1 cellular context compared by ENCODE assay signal in genomic region chr5:69369369-69370121, GRCh38.
A peak's percentile ranks its signal among the peaks of the same experiment; 100 is the strongest.
TF ChIP-seq lines count a peak whose summit lies in the region.

AK6 (minus strand) TSS chr5:69369520; CDS start chr5:69369490, 30 bp downstream.
RAD17 (plus strand) TSS chr5:69369818; CDS start chr5:69372209, 2,391 bp downstream.
TAF9 (minus strand) TSS chr5:69369520; CDS start chr5:69365737, 3,783 bp downstream.

TF ChIP-seq in HepG2, 621 proteins besides CTCF, POLR2A, EP300 and RAD21 (continued from another document and continues in another):
- TF ChIP-seq ZNF713 (CRISPR knock-in tag; IDR thresholded peaks at IDR 0.05): peak; percentile 34; the same call in 1 of the 2 replicates
- TF ChIP-seq HNF4A (CRISPR knock-in tag; IDR thresholded peaks at IDR 0.05): peak; percentile 60
- TF ChIP-seq ZBTB7B (CRISPR knock-in tag; IDR thresholded peaks at IDR 0.05): peak; percentile 98
- 0 out of 2 replicates have a peak, but pooled peaks have one; percentile 12 for TF ChIP-seq ZNF451 (CRISPR knock-in tag; IDR thresholded peaks at IDR 0.05)
- peak; percentile 93 for TF ChIP-seq ZNF816 (CRISPR knock-in tag; IDR thresholded peaks at IDR 0.05; ENCODE audit: borderline replicate concordance)
- peak; percentile 46 for TF ChIP-seq IKZF4 (CRISPR knock-in tag; IDR thresholded peaks at IDR 0.05; ENCODE audit: borderline replicate concordance, low read depth, not compliant biosample characterization)
- TF ChIP-seq ZNF414 (CRISPR knock-in tag; IDR thresholded peaks at IDR 0.05): 0 out of 2 replicates have a peak, but pooled peaks have one; percentile 59
- peak; percentile 82 for TF ChIP-seq KLF12 (CRISPR knock-in tag; IDR thresholded peaks at IDR 0.05; ENCODE audit: borderline replicate concordance)
- peak; percentile 88 for TF ChIP-seq ZFP91 (CRISPR knock-in tag; IDR thresholded peaks at IDR 0.05; ENCODE audit: borderline replicate concordance)
- TF ChIP-seq ZFX (CRISPR knock-in tag; IDR thresholded peaks at IDR 0.05; ENCODE audit: low read depth): peak; percentile 92
- TF ChIP-seq ZNF274 (CRISPR knock-in tag; IDR thresholded peaks at IDR 0.05): peak; percentile 67; the same call in 1 of the 2 replicates
- peak; percentile 94 for TF ChIP-seq ZNF687 (CRISPR knock-in tag; IDR thresholded peaks at IDR 0.05)
- TF ChIP-seq MXD3 (CRISPR knock-in tag; IDR thresholded peaks at IDR 0.05): peak; percentile 76
- TF ChIP-seq CREB3 (CRISPR knock-in tag; IDR thresholded peaks at IDR 0.05): 0 out of 2 replicates have a peak, but pooled peaks have one; percentile 29
- TF ChIP-seq GTF3A (CRISPR knock-in tag; conservative IDR thresholded peaks at IDR 0.05): peak; percentile 88; the same call in 1 of the 2 replicates
- peak; percentile 65 for TF ChIP-seq MXD4 (CRISPR knock-in tag; IDR thresholded peaks at IDR 0.05)
- peak; percentile 84; the same call in 1 of the 2 replicates for TF ChIP-seq ZNF33A (CRISPR knock-in tag; IDR thresholded peaks at IDR 0.05; ENCODE audit: borderline replicate concordance)
- no peak for TF ChIP-seq TCF12 (IDR thresholded peaks at IDR 0.05)
- TF ChIP-seq TCF12 (CRISPR knock-in tag; IDR thresholded peaks at IDR 0.05): peak; percentile 84
- peak; percentile 82 for TF ChIP-seq ZNF709 (CRISPR knock-in tag; IDR thresholded peaks at IDR 0.05)
- peak; percentile 46 for TF ChIP-seq PAXIP1 (CRISPR knock-in tag; conservative IDR thresholded peaks at IDR 0.05)
- peak; percentile 52 for TF ChIP-seq CBX1 (IDR thresholded peaks at IDR 0.05; ENCODE audit: low read depth)
- peak; percentile 97 for TF ChIP-seq MYC (CRISPR knock-in tag; IDR thresholded peaks at IDR 0.05; ENCODE audit: borderline replicate concordance)
- peak; percentile 83 for TF ChIP-seq ZNF343 (CRISPR knock-in tag; IDR thresholded peaks at IDR 0.05)
- peak; percentile 34; the same call in 1 of the 2 replicates for TF ChIP-seq ZNF253 (CRISPR knock-in tag; IDR thresholded peaks at IDR 0.05; ENCODE audit: borderline replicate concordance)
- peak; percentile 90 for TF ChIP-seq MED8 (CRISPR knock-in tag; IDR thresholded peaks at IDR 0.05; ENCODE audit: insufficient replicate concordance)
- peak; percentile 85 for TF ChIP-seq PHF8 (CRISPR knock-in tag; IDR thresholded peaks at IDR 0.05)
- no peak for TF ChIP-seq BCLAF1 (IDR thresholded peaks at IDR 0.05)
- TF ChIP-seq SAP130 (CRISPR knock-in tag; IDR thresholded peaks at IDR 0.05; ENCODE audit: low read depth): peak; percentile 86
- peak; percentile 73 for TF ChIP-seq ZNF770 (CRISPR knock-in tag; IDR thresholded peaks at IDR 0.05)
- TF ChIP-seq ZNF18 (CRISPR knock-in tag; IDR thresholded peaks at IDR 0.05; ENCODE audit: insufficient replicate concordance): peak; percentile 45
- TF ChIP-seq SRF (IDR thresholded peaks at IDR 0.05; ENCODE audit: low read depth, low read length): peak; percentile 37; the same call in 1 of the 2 replicates
- TF ChIP-seq NCOA5 (CRISPR knock-in tag; IDR thresholded peaks at IDR 0.05): no peak
- TF ChIP-seq ZNF484 (CRISPR knock-in tag; IDR thresholded peaks at IDR 0.05; ENCODE audit: borderline replicate concordance, low read depth): 0 out of 2 replicates have a peak, but pooled peaks have one; percentile 62
